ENCODE assay signal across 11 cellular contexts in the genomic region with DNA sequence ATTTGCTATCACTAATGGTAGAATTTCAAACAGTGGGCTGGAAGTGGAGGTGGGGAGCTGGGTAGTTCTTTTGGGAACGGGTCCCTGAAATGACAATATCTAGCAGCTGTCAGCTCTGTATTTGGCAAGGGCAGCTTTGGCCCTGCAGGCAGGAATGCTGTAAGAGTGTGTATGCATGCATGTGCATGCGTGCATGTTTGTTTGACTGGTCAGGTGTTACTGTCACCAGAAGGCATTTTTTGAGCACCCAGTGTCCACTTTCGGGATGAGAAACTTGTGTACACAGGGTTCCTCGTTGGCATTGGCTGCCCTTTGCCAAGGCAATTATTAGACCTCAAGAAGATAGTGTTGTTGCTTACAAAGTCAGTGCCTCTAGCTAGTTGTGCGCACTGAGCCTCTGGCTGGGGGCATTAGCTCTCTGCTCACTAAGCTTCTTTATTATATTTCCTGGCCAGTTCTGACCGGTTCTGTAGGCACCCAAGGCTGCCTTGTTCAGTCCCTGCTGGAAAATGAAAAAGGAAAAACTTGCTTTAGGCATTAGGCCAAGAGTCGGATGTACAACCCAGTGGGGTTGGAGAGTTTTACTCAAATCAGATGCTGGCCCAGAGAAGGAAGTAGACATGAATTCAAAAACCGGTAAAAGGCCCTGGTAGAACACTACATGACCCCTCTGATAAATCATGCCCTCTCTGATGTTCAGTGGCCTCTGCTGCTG. TPM values are rescaled to one million over a fixed set of nuclear protein-coding genes. Genes with fewer than 3 reads are reported as not detected.
DNase-seq lines count a peak whose midpoint lies in the region; ATAC-seq lines count a peak whose summit lies in the region.
"Had no signal": no experiment of that assay in that cellular context is flagged by ENCODE, and none has a peak within 500 bp of the region (broad histone marks: within the 10 kb centered on the region; RNA-seq: fewer than 3 reads in every experiment).

No MANE protein-coding gene starts in this region.

- peak overlapping the region; percentile 91 for H3K4me3 ChIP-seq in CD4-positive, CD25-positive, alpha-beta regulatory T cell (ENCODE audit: low read depth, low read length)
- peak overlapping the region; percentile 63 for H3K4me3 ChIP-seq in Jurkat, Clone E6-1 (ENCODE audit: low read length)
- H3K4me3 ChIP-seq in mononuclear cell (ENCODE audit: low read length) (peak overlapping the region; percentile 80), mesenchymal stem cell (ENCODE audit: insufficient read depth in 1 of 2, low read depth in 1 of 2, low read length in 2 of 2) (no peak overlapping the region)
- H3K4me3 ChIP-seq: MG63 had no signal

- H4K8ac ChIP-seq in mesenchymal stem cell (ENCODE audit: low read length) = no peak overlapping the region

- no peak overlapping the region for H3K4me2 ChIP-seq in mesenchymal stem cell (ENCODE audit: low read length, poor library complexity, severe bottlenecking)

- DNase-seq in CD4-positive, CD25-positive, alpha-beta regulatory T cell = no peak
- no peak for DNase-seq in Jurkat, Clone E6-1 (ENCODE audit: low read depth, low spot score)
- DNase-seq in T47D (ENCODE audit: low read depth in 1 of 2, low spot score in 1 of 2) (peak; percentile 58 to 91), mesenchymal stem cell (no peak), HuH-7.5 (ENCODE audit: low spot score) (no peak)
- no peak for DNase-seq in stimulated activated CD4-positive, alpha-beta T cell treated with anti-CD3 and anti-CD28 coated beads, Interleukin-4, amount 100 ng/mL, for 24 hours
- DNase-seq: cortex of kidney, GDM1, MG63 had no signal

- no peaks in the 10 kb centered on the region for H3K27me3 ChIP-seq in CD4-positive, CD25-positive, alpha-beta regulatory T cell (ENCODE audit: control insufficient read depth, insufficient read depth, low read length)
- H3K27me3 ChIP-seq in mononuclear cell (ENCODE audit: insufficient read depth, low read length) (no peaks in the 10 kb centered on the region), mesenchymal stem cell (ENCODE audit: control insufficient read depth in 1 of 2, insufficient read depth in 1 of 2, low read length in 2 of 2) (peaks cover 0 to 4% of the 10 kb centered on the region in 2 experiments)

- peaks cover 2% of the 10 kb centered on the region for H3K36me3 ChIP-seq in CD4-positive, CD25-positive, alpha-beta regulatory T cell (ENCODE audit: control insufficient read depth, insufficient read depth, low read length)
- peaks cover 0 to 5% of the 10 kb centered on the region in 2 experiments for H3K36me3 ChIP-seq in mesenchymal stem cell (ENCODE audit: control insufficient read depth in 1 of 2, insufficient read depth in 2 of 2, low read depth in 1 of 2, low read length in 2 of 2)
- H3K36me3 ChIP-seq: MG63 had no signal

- no peak overlapping the region for H2BK15ac ChIP-seq in mesenchymal stem cell (ENCODE audit: low read depth, poor library complexity, severe bottlenecking)

- no peak for ATAC-seq in CD4-positive, CD25-positive, alpha-beta regulatory T cell (ENCODE audit: low read depth in 2 of 2)
- no peak for ATAC-seq in HG03565 (IDR thresholded peaks at IDR 0.05; ENCODE audit: unreplicated experiment)

- no peak overlapping the region for H2BK5ac ChIP-seq in mesenchymal stem cell (ENCODE audit: low read depth, low read length, poor library complexity, severe bottlenecking)

- H3K4me1 Mint-ChIP-seq in CD4-positive, CD25-positive, alpha-beta regulatory T cell = peaks cover 34 to 90% (median 65%) of the 10 kb centered on the region in 4 donors

- in situ Hi-C loops in T47D (cut with HindIII; ENCODE audit: low pct_unique_long_range_greater_than_20kb, low sequenced_read_pairs) = no loop called here

- peak overlapping the region; percentile 97 for H3K27ac ChIP-seq in CD4-positive, CD25-positive, alpha-beta regulatory T cell (ENCODE audit: insufficient read depth, low read length, poor library complexity, severe bottlenecking)
- H3K27ac ChIP-seq in mesenchymal stem cell (ENCODE audit: low read length, poor library complexity, severe bottlenecking) = no peak overlapping the region

- no peak overlapping the region for H3K14ac ChIP-seq in mesenchymal stem cell (ENCODE audit: low read length in 2 of 2)

- no peak overlapping the region for H2AFZ ChIP-seq in mesenchymal stem cell (ENCODE audit: low read depth, low read length)

- no peak overlapping the region for H3K9ac ChIP-seq in mesenchymal stem cell (ENCODE audit: low read length)

- peak overlapping the region; percentile 92 to 100 (median 92) for H3K27ac Mint-ChIP-seq in CD4-positive, CD25-positive, alpha-beta regulatory T cell

- H2AK5ac ChIP-seq in mesenchymal stem cell (ENCODE audit: low read length, severe bottlenecking) = no peak overlapping the region

- H2BK120ac ChIP-seq in mesenchymal stem cell (ENCODE audit: low read depth, low read length) = no peak overlapping the region

- 86% methylated on average over 8 of the region's 8 CpGs for WGBS in mesenchymal stem cell

- peak overlapping the region; percentile 92 to 97 (median 96) for H3K4me3 Mint-ChIP-seq in CD4-positive, CD25-positive, alpha-beta regulatory T cell

- no peaks in the 10 kb centered on the region for H3K9me3 Mint-ChIP-seq in CD4-positive, CD25-positive, alpha-beta regulatory T cell

- H3K4me1 ChIP-seq in CD4-positive, CD25-positive, alpha-beta regulatory T cell (ENCODE audit: control insufficient read depth, insufficient read depth, low read length, poor library complexity, severe bottlenecking) = peaks cover 87% of the 10 kb centered on the region
- peaks cover 94% of the 10 kb centered on the region for H3K4me1 ChIP-seq in mononuclear cell (ENCODE audit: insufficient read depth, low read length)
- peaks cover 15% of the 10 kb centered on the region for H3K4me1 ChIP-seq in mesenchymal stem cell (ENCODE audit: control insufficient read depth, insufficient read depth, low read depth, low read length)

- no peak overlapping the region for H2BK12ac ChIP-seq in mesenchymal stem cell (ENCODE audit: low read length in 2 of 2)

- H3K4ac ChIP-seq in mesenchymal stem cell (ENCODE audit: low read depth in 1 of 2, low read length in 2 of 2) = no peak overlapping the region

- no peak overlapping the region for H3K18ac ChIP-seq in mesenchymal stem cell (ENCODE audit: low read depth in 1 of 2, low read length in 2 of 2)

- no peaks in the 10 kb centered on the region for H3K27me3 Mint-ChIP-seq in CD4-positive, CD25-positive, alpha-beta regulatory T cell

- H3K9me3 ChIP-seq in CD4-positive, CD25-positive, alpha-beta regulatory T cell (ENCODE audit: control insufficient read depth in 2 of 2, low read length in 2 of 2) = no peaks in the 10 kb centered on the region
- H3K9me3 ChIP-seq in mononuclear cell (ENCODE audit: low read depth, low read length) (no peaks in the 10 kb centered on the region), mesenchymal stem cell (ENCODE audit: control insufficient read depth, low read length) (no peaks in the 10 kb centered on the region)
- H3K9me3 ChIP-seq: MG63 had no signal

- peaks cover 34% of the 10 kb centered on the region for H3K79me1 ChIP-seq in mesenchymal stem cell (replicated peaks; ENCODE audit: low read length, poor library complexity, severe bottlenecking)

- no peak overlapping the region for H3K23ac ChIP-seq in mesenchymal stem cell (ENCODE audit: low read length in 2 of 2)

- H4K91ac ChIP-seq in mesenchymal stem cell (ENCODE audit: low read length) = no peak overlapping the region

- H3K36me3 Mint-ChIP-seq in CD4-positive, CD25-positive, alpha-beta regulatory T cell = peaks cover 25% of the 10 kb centered on the region

RNA-seq across cellular contexts. Expression of gene CYFIP2, which starts 2.0 kb away (rescaled TPM):
- 357 TPM for total RNA-seq in CD4-positive, CD25-positive, alpha-beta regulatory T cell
- 100 to 1,000 TPM; 332 to 383 (median 360) TPM for polyA plus RNA-seq in CD4-positive, CD25-positive, alpha-beta regulatory T cell
- polyA plus RNA-seq in Jurkat, Clone E6-1 (2012; ENCODE audit: insufficient read depth, insufficient read length) = 142 TPM
- total RNA-seq in mononuclear cell = 200 TPM
- 5.5 TPM for polyA plus RNA-seq in mesenchymal stem cell (2013, experiment 1 of 2)
- polyA plus RNA-seq in mesenchymal stem cell (2013, experiment 2 of 2) = 5.4 TPM

Comparison
In these comparisons a context has a peak if more than half of its experiments do, and no peak if none do; other contexts are left out.
1. DNase-seq: peak in T47D (2 of 2); none in CD4-positive, CD25-positive, alpha-beta regulatory T cell (0 of 3), Jurkat, Clone E6-1 (single experiment), mesenchymal stem cell (single experiment), stimulated activated CD4-positive, alpha-beta T cell treated with anti-CD3 and anti-CD28 coated beads, Interleukin-4, amount 100 ng/mL, for 24 hours (single experiment) and HuH-7.5 (single experiment).
2. H3K4me3 ChIP-seq: peak in CD4-positive, CD25-positive, alpha-beta regulatory T cell (single experiment), Jurkat, Clone E6-1 (single experiment) and mononuclear cell (single experiment); none in mesenchymal stem cell (0 of 2).